ENCODE assay signal across 8 cellular contexts in genomic region chr12:56299853-56300643, GRCh38. TPM values are rescaled to one million over a fixed set of nuclear protein-coding genes. Genes with fewer than 3 reads are reported as not detected.
DNase-seq lines count a peak whose midpoint lies in the region; ATAC-seq lines count a peak whose summit lies in the region.

Gene CS, minus strand, starts transcription at chr12:56300330. Its CDS starts 129 bp downstream, at chr12:56300201.

- DNase-seq in COLO668 (lab: John Stamatoyannopoulos, UW; ENCODE audit: unreplicated experiment), result peak; percentile 96
- peak; percentile 96 for DNase-seq in HT1080 (ENCODE audit: low read depth)
- peak; percentile 99 for DNase-seq in NOMO-1 treated with DMSO at 0.1 percent for 48 hours (lab: John Stamatoyannopoulos, UW; ENCODE audit: unreplicated experiment)
- peak; percentile 97 to 98 for DNase-seq in activated CD8-positive, alpha-beta memory T cell treated with anti-CD3 and anti-CD28 coated beads for 4 hours (ENCODE audit: low read depth in 2 of 2)
- peak; percentile 97 to 99 (median 98) for DNase-seq in effector memory CD8-positive, alpha-beta T cell
- peak; percentile 94 to 97 for DNase-seq in memory B cell (ENCODE audit: low spot score in 2 of 2)
- peak; percentile 96 for DNase-seq in stimulated activated CD8-positive, alpha-beta memory T cell treated with anti-CD3 and anti-CD28 coated beads, Interleukin-12 subunit alpha, Interleukin-12 subunit beta, amount 100 ng/mL, for 24 hours (ENCODE audit: extremely low read depth)

- H3K36me3 Mint-ChIP-seq in effector memory CD8-positive, alpha-beta T cell (ENCODE audit: insufficient read depth), result peaks cover 40% of the 10 kb centered on the region
- H3K36me3 Mint-ChIP-seq in memory B cell, result no peaks in the 10 kb centered on the region

- peaks cover 30 to 52% of the 10 kb centered on the region in 2 donors for H3K4me1 Mint-ChIP-seq in effector memory CD8-positive, alpha-beta T cell (ENCODE audit: low read depth in 2 of 2)
- peaks cover 37% of the 10 kb centered on the region for H3K4me1 Mint-ChIP-seq in memory B cell

- no peaks in the 10 kb centered on the region for H3K9me3 Mint-ChIP-seq in effector memory CD8-positive, alpha-beta T cell
- H3K9me3 Mint-ChIP-seq in memory B cell, result no peaks in the 10 kb centered on the region

- peak within 1 kb of the TSS; percentile 97 for H3K27ac Mint-ChIP-seq in effector memory CD8-positive, alpha-beta T cell
- H3K27ac Mint-ChIP-seq in memory B cell, result peak within 1 kb of the TSS; percentile 93

- H3K27me3 Mint-ChIP-seq in effector memory CD8-positive, alpha-beta T cell, result no peaks in the 10 kb centered on the region
- no peaks in the 10 kb centered on the region for H3K27me3 Mint-ChIP-seq in memory B cell

- peak; percentile 91 for ATAC-seq in GM21360 (IDR thresholded peaks at IDR 0.05; ENCODE audit: unreplicated experiment)
- peak; percentile 92 for ATAC-seq in effector memory CD8-positive, alpha-beta T cell (replicated peaks)
- peak; percentile 91 for ATAC-seq in memory B cell (ENCODE audit: low read depth)

- H3K4me3 Mint-ChIP-seq in effector memory CD8-positive, alpha-beta T cell, result peak within 1 kb of the TSS; percentile 95 to 97
- peak within 1 kb of the TSS; percentile 95 for H3K4me3 Mint-ChIP-seq in memory B cell

RNA-seq across cellular contexts. Expression of gene CS, which starts in this region (rescaled TPM):
- 122 and 174 TPM in 2 replicates for total RNA-seq in HT1080 (2014; rRNA removed; shearing (Covaris generic))
- polyA plus RNA-seq in HT1080 (2015; cell fraction: cytosol; rRNA removed), result 147 and 163 TPM in 2 replicates
- polyA plus RNA-seq in HT1080 (2015; cell fraction: nucleus; rRNA removed), result 160 and 174 TPM in 2 replicates

Comparison
In these comparisons a context has a peak if more than half of its experiments do, and no peak if none do; other contexts are left out.
1. Peak in every context shown above with its lines: DNase-seq and ATAC-seq.